In genomic region chr1:14498839-14499238, GRCh38 we compare ENCODE assay signal across 17 cellular contexts.
DNase-seq lines count a peak whose midpoint lies in the region; ATAC-seq, FAIRE-seq and TF ChIP-seq lines count a peak whose summit lies in the region.
"Had no signal": no experiment of that assay in that cellular context is flagged by ENCODE, and none has a peak within 500 bp of the region (broad histone marks: within the 10 kb centered on the region; RNA-seq: fewer than 3 reads in every experiment).

No MANE protein-coding gene starts in this region.

- no peaks in the 10 kb centered on the region for H3K27me3 ChIP-seq in PC-3 (ENCODE audit: low read length)
- H3K27me3 ChIP-seq in keratinocyte (ENCODE audit: control insufficient read depth, extremely low read depth, insufficient read depth, low read length): no peaks in the 10 kb centered on the region
- no peaks in the 10 kb centered on the region for H3K27me3 ChIP-seq in prostate gland (replicated peaks; ENCODE audit: insufficient read depth)
- H3K27me3 ChIP-seq: SJSA1 had no signal

- POLR2A ChIA-PET in PC-3 (lab: Charles Lee; ENCODE audit: unreplicated experiment): no interaction called here

- intact Hi-C loops in PC-3 (cut with micrococcal nuclease): loop anchor here (1.0 kb wide), 2 partner anchors 13 to 18 kb away; no protein-coding TSS in a partner anchor
- intact Hi-C loops in prostate gland (cut with DNase I): no loop called here

- dilution Hi-C loops in keratinocyte (cut with MboI; ENCODE audit: extremely low pct_ligation_motif_present, low sequenced_read_pairs): no loop called here

- H3F3A ChIP-seq in PC-3 (ENCODE audit: low read length, unreplicated experiment): no peaks in the 10 kb centered on the region

- H3K9me2 ChIP-seq in PC-3 (replicated peaks; ENCODE audit: low read length): no peaks in the 10 kb centered on the region

- H3K4me2 ChIP-seq in PC-3 (ENCODE audit: low read length) (peak overlapping the region; percentile 22), keratinocyte (ENCODE audit: control insufficient read depth, extremely low read depth, insufficient read depth, low read depth, low read length) (no peak overlapping the region)

- H2AFZ ChIP-seq in PC-3 (ENCODE audit: low read length) (no peak overlapping the region), keratinocyte (ENCODE audit: control insufficient read depth, low read length) (no peak overlapping the region)

- DNase-seq in NCI-H1092 treated with DMSO at 0.1 percent for 48 hours (lab: John Stamatoyannopoulos, UW) (peak; percentile 73), PC-3 (peak; percentile 60), keratinocyte (ENCODE audit: low read depth, low spot score) (no peak), prostate gland (ENCODE audit: low spot score) (peak; percentile 28), GM20000 (ENCODE audit: low spot score) (no peak), RKO (ENCODE audit: low spot score) (no peak)
- DNase-seq: ACHN; AML-193; CD4-positive, CD25-positive, alpha-beta regulatory T cell; MV-4-11; NCI-H1436 treated with DMSO at 0.1 percent for 48 hours; NCI-H345; NCI-H526; SW 1271 had no signal

- no peaks in the 10 kb centered on the region for H3K9me1 ChIP-seq in keratinocyte (ENCODE audit: control insufficient read depth, extremely low read depth, insufficient read depth, low read length)

- WGBS in prostate gland: 22% methylated on average over 6 of the region's 6 CpGs

- H3K4me3 ChIP-seq in PC-3 (ENCODE audit: low read length) (no peak overlapping the region), keratinocyte (ENCODE audit: control insufficient read depth in 2 of 3, extremely low read depth in 1 of 3, insufficient read depth in 2 of 3, low read depth in 1 of 3, low read length in 3 of 3) (no peak overlapping the region), prostate gland (no peak overlapping the region)
- H3K4me3 ChIP-seq: HAP-1, SJSA1 had no signal

- no peaks in the 10 kb centered on the region for H4K20me1 ChIP-seq in PC-3 (ENCODE audit: low read length)
- H4K20me1 ChIP-seq in keratinocyte (ENCODE audit: control insufficient read depth, extremely low read depth, insufficient read depth, low read length): no peaks in the 10 kb centered on the region

- H3K4me1 ChIP-seq in PC-3 (ENCODE audit: insufficient read depth, low read length) (peaks cover 23% of the 10 kb centered on the region), keratinocyte (ENCODE audit: control insufficient read depth, extremely low read depth, insufficient read depth, low read length) (peaks cover under 1% of the 10 kb centered on the region), prostate gland (replicated peaks) (peaks cover 13% of the 10 kb centered on the region)

- peak overlapping the region; percentile 64 for H3K27ac ChIP-seq in PC-3 (ENCODE audit: low read length)
- H3K27ac ChIP-seq in keratinocyte (ENCODE audit: control insufficient read depth, insufficient read depth, low read length): no peak overlapping the region
- H3K27ac ChIP-seq in prostate gland: peak overlapping the region in 1 of 2 donors; percentile 15
- H3K27ac ChIP-seq: SJSA1 had no signal

- no peaks in the 10 kb centered on the region for H3K36me3 ChIP-seq in PC-3 (ENCODE audit: low read depth, low read length)
- no peaks in the 10 kb centered on the region for H3K36me3 ChIP-seq in keratinocyte (ENCODE audit: control insufficient read depth in 2 of 2, extremely low read depth in 1 of 2, insufficient read depth in 2 of 2, low read length in 2 of 2)
- no peaks in the 10 kb centered on the region for H3K36me3 ChIP-seq in prostate gland
- H3K36me3 ChIP-seq: HAP-1, SJSA1 had no signal

- H3K79me2 ChIP-seq in PC-3 (ENCODE audit: low read length) (no peaks in the 10 kb centered on the region), keratinocyte (ENCODE audit: control insufficient read depth, insufficient read depth, low read length) (no peaks in the 10 kb centered on the region)

- no peaks in the 10 kb centered on the region for H3K9me3 ChIP-seq in PC-3 (ENCODE audit: low read length)
- no peaks in the 10 kb centered on the region for H3K9me3 ChIP-seq in keratinocyte (ENCODE audit: control insufficient read depth, low read depth, low read length)
- no peaks in the 10 kb centered on the region for H3K9me3 ChIP-seq in prostate gland
- H3K9me3 ChIP-seq: HAP-1, SJSA1 had no signal

- ATAC-seq in PC-3 (peak; percentile 67), HG03159 (IDR thresholded peaks at IDR 0.05; ENCODE audit: unreplicated experiment) (no peak)

- TF ChIP-seq CTCF in PC-3 (conservative IDR thresholded peaks at IDR 0.05; ENCODE audit: low read depth, low read length) (no peak), keratinocyte (optimal IDR thresholded peaks at IDR 0.05 in 1 of 3, IDR thresholded peaks at IDR 0.05 in 1 of 3, conservative IDR thresholded peaks at IDR 0.05 in 1 of 3; ENCODE audit: extremely low read depth in 1 of 3, insufficient read depth in 2 of 3, low read length in 3 of 3) (no peak), prostate gland (IDR thresholded peaks at IDR 0.05) (no peak), GM20000 (IDR thresholded peaks at IDR 0.05; ENCODE audit: extremely low read depth, missing control alignments) (no peak)

- no peak for TF ChIP-seq POLR2A in prostate gland (IDR thresholded peaks at IDR 0.05)

- H3K9ac ChIP-seq in PC-3 (ENCODE audit: low read length) (no peak overlapping the region), keratinocyte (ENCODE audit: control insufficient read depth, extremely low read depth, insufficient read depth, low read length) (no peak overlapping the region)

- CTCF ChIA-PET in PC-3 (lab: Charles Lee): no interaction called here

- no TSS peak for BruUV-seq in PC-3 (replicated peaks; lab: Mats Ljungman, UMichigan)

- peak; percentile 44 for FAIRE-seq in keratinocyte (lab: Jason Lieb, UNC)

Comparison
In these comparisons a context has a peak if more than half of its experiments do, and no peak if none do; other contexts are left out.
1. DNase-seq: peak in NCI-H1092 treated with DMSO at 0.1 percent for 48 hours (single experiment), PC-3 (single experiment) and prostate gland (single experiment); none in keratinocyte (single experiment), GM20000 (single experiment) and RKO (single experiment).